In the genomic region with DNA sequence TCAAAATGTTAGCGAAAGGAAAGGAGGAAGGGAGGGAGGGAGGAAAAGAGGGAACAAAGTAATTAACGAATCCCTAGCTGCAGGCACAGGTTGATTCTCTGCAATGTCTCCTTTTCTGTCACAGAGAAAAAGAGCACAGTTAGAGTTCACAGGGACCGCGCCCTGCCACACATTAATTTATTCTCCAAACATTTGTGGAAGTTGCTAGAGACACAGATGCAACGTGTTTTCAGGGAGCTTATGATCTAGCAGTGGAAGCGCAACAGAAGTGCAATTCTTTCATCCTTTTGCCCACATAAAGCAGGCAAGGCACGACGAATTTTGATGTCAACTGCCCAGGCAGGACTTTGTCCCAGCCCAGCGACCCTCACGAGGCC, we compare ENCODE assay signal across 8 cellular contexts.
DNase-seq lines count a peak whose midpoint lies in the region; ATAC-seq and TF ChIP-seq lines count a peak whose summit lies in the region.

No MANE protein-coding gene starts in this region.

- H3K4me3 ChIP-seq in GM06990 (replicated peaks; ENCODE audit: low read depth, low read length) (peak overlapping the region; percentile 63), OCI-LY1 (ENCODE audit: low read depth, low read length, poor library complexity, severe bottlenecking) (peak overlapping the region; percentile 73), epithelial cell of proximal tubule (ENCODE audit: low read depth, low read length) (peak overlapping the region; percentile 10), parathyroid adenoma (ENCODE audit: low read depth, low read length) (no peak overlapping the region)

- H3F3A ChIP-seq in OCI-LY1 (ENCODE audit: insufficient read depth, low read length): no peaks in the 10 kb centered on the region

- no peak for ATAC-seq in HG03025 (IDR thresholded peaks at IDR 0.05; ENCODE audit: low FRiP score, unreplicated experiment)

- H3K4me1 ChIP-seq in OCI-LY1 (ENCODE audit: insufficient read depth, low read length, severe bottlenecking) (peaks cover 33% of the 10 kb centered on the region), parathyroid adenoma (no peaks in the 10 kb centered on the region)

- DNase-seq in GM06990 (ENCODE audit: extremely low read depth, insufficient read length) (no peak), epithelial cell of proximal tubule (ENCODE audit: low read depth) (no peak), mucosa of gallbladder (ENCODE audit: low spot score) (no peak), GM13977 (ENCODE audit: low spot score) (no peak), D341Med (ENCODE audit: low spot score) (no peak)

- in situ Hi-C loops in GM13977 (cut with MboI; ENCODE audit: low pct_unique_long_range_greater_than_20kb, low sequenced_read_pairs, unreplicated experiment): no loop called here

- peak overlapping the region; percentile 99 for H3K4me2 ChIP-seq in OCI-LY1 (ENCODE audit: low read length)
- H3K4me2 ChIP-seq in parathyroid adenoma (ENCODE audit: low read length): peak overlapping the region; percentile 99

- H3K79me2 ChIP-seq in OCI-LY1 (ENCODE audit: insufficient read depth, low read length) (no peaks in the 10 kb centered on the region), parathyroid adenoma (no peaks in the 10 kb centered on the region)

- H3K27ac ChIP-seq in OCI-LY1 (ENCODE audit: low read depth, low read length, poor library complexity, severe bottlenecking) (no peak overlapping the region), parathyroid adenoma (no peak overlapping the region)

- H2AFZ ChIP-seq in OCI-LY1 (ENCODE audit: low read length): 0 out of 2 replicates have a peak overlapping the region, but pooled peaks have one; percentile 85
- peak overlapping the region; percentile 90 for H2AFZ ChIP-seq in parathyroid adenoma

- H3K36me3 ChIP-seq in GM06990 (ENCODE audit: control insufficient read depth, insufficient read depth, low read length) (no peaks in the 10 kb centered on the region), OCI-LY1 (ENCODE audit: insufficient read depth, low read length) (no peaks in the 10 kb centered on the region), parathyroid adenoma (ENCODE audit: control insufficient read depth, insufficient read depth, low read length) (no peaks in the 10 kb centered on the region)

- no peaks in the 10 kb centered on the region for H3K9me2 ChIP-seq in OCI-LY1 (ENCODE audit: low read depth, low read length)

- no peaks in the 10 kb centered on the region for H3K9me3 ChIP-seq in OCI-LY1 (ENCODE audit: low read length)
- H3K9me3 ChIP-seq in parathyroid adenoma (ENCODE audit: control insufficient read depth, low read length): no peaks in the 10 kb centered on the region

- TF ChIP-seq CTCF in GM06990 (IDR thresholded peaks at IDR 0.05; ENCODE audit: insufficient read depth, low read length, poor library complexity, severe bottlenecking) (no peak), OCI-LY1 (IDR thresholded peaks at IDR 0.05; ENCODE audit: low read length) (no peak), epithelial cell of proximal tubule (conservative IDR thresholded peaks at IDR 0.05; ENCODE audit: low read depth, low read length) (no peak), parathyroid adenoma (IDR thresholded peaks at IDR 0.05) (no peak), GM13977 (IDR thresholded peaks at IDR 0.05; ENCODE audit: extremely low read depth, insufficient read depth, missing control alignments) (no peak)

- H4K20me1 ChIP-seq in OCI-LY1 (ENCODE audit: insufficient read depth, low read length): no peaks in the 10 kb centered on the region

- peak overlapping the region; percentile 46; the same call in 1 of the 2 replicates for H3K9ac ChIP-seq in OCI-LY1 (ENCODE audit: low read length)
- H3K9ac ChIP-seq in parathyroid adenoma: no peak overlapping the region

- no peaks in the 10 kb centered on the region for H3K27me3 ChIP-seq in GM06990 (replicated peaks; ENCODE audit: control insufficient read depth, insufficient read depth, low read length)
- no peaks in the 10 kb centered on the region for H3K27me3 ChIP-seq in OCI-LY1 (ENCODE audit: insufficient read depth, low read length)
- H3K27me3 ChIP-seq in parathyroid adenoma (ENCODE audit: control insufficient read depth, insufficient read depth, low read length): no peaks in the 10 kb centered on the region
